19 cellular contexts compared by ENCODE assay signal in the genomic region with DNA sequence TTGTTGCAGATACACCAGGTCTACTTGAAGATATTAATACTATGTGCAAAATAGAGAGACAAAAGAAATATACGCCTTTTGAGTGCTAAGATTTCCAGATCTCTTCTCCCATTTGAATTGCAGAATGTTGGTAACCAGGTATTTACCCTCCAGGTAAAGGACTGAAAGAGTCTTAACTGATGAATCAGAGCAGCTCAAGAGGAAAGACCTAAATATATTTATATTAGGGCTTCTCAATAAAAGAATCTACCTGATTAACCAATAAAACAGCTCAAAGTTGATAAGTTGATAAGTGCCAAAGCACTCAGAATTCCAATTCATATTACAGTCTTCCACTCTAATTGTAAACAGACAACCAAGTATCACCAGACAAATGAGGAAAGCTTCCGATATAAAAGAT. TPM values are rescaled to one million over a fixed set of nuclear protein-coding genes. Genes with fewer than 3 reads are reported as not detected.
DNase-seq lines count a peak whose midpoint lies in the region; ATAC-seq and TF ChIP-seq lines count a peak whose summit lies in the region.
"Had no signal": no experiment of that assay in that cellular context is flagged by ENCODE, and none has a peak within 500 bp of the region (broad histone marks: within the 10 kb centered on the region; RNA-seq: fewer than 3 reads in every experiment).

No MANE protein-coding gene starts in this region.

- in situ Hi-C loops in mammary epithelial cell (cut with MboI; ENCODE audit: low sequenced_read_pairs in 2 of 2): no loop called here
- in situ Hi-C loops in KBM-7 (cut with MboI; ENCODE audit: low pct_unique_long_range_greater_than_20kb, low sequenced_read_pairs): no loop called here

- peak; percentile 32 for DNase-seq in mammary epithelial cell
- DNase-seq in MCF 10A (ENCODE audit: unreplicated experiment): no peak
- no peak for DNase-seq in RWPE2 (ENCODE audit: low spot score)
- DNase-seq in mesendoderm: peak; percentile 18
- DNase-seq in SIG-M5 treated with dmso at 0.1 percent for 504 hours (lab: John Stamatoyannopoulos, UW; ENCODE audit: unreplicated experiment): no peak
- DNase-seq in KBM-7: no peak
- DNase-seq: Caco-2; CD4-positive, CD25-positive, alpha-beta regulatory T cell; CD8-positive, alpha-beta T cell; DMS153; DND-41; HFFc6 had no signal

- no peaks in the 10 kb centered on the region for H3K4me1 Mint-ChIP-seq in MCF 10A (ENCODE audit: insufficient read depth, unreplicated experiment)

- ATAC-seq in RWPE2 (ENCODE audit: low read depth) (0 out of 3 replicates have a peak, but pooled peaks have one; percentile 40), GM19397 (IDR thresholded peaks at IDR 0.05; ENCODE audit: unreplicated experiment) (no peak)
- ATAC-seq: CD8-positive, alpha-beta T cell; GM23338 had no signal

- POLR2A ChIA-PET in MCF 10A (lab: Yijun Ruan, JAX): no interaction called here

- CTCF ChIA-PET in mammary epithelial cell (lab: Charles Lee; ENCODE audit: low non-redundant PET): no interaction called here
- CTCF ChIA-PET in MCF 10A (lab: Yijun Ruan, JAX): no interaction called here

- H3K27ac ChIP-seq in mammary epithelial cell (ENCODE audit: insufficient read depth, low read depth, low read length): no peak overlapping the region
- H3K27ac ChIP-seq in RWPE2 (ENCODE audit: poor library complexity, severe bottlenecking): no peak overlapping the region
- H3K27ac ChIP-seq in mesendoderm (ENCODE audit: low read depth, low read length): no peak overlapping the region
- H3K27ac ChIP-seq: 22Rv1, BLaER1, C4-2B had no signal

- H3K9me3 Mint-ChIP-seq in MCF 10A (ENCODE audit: unreplicated experiment): no peaks in the 10 kb centered on the region
- H3K9me3 Mint-ChIP-seq: CD4-positive, CD25-positive, alpha-beta regulatory T cell; CD8-positive, alpha-beta T cell; GM23338; HFFc6 had no signal

- no peak overlapping the region for H2BK5ac ChIP-seq in mesendoderm (ENCODE audit: low read length)

- H3K27ac Mint-ChIP-seq in MCF 10A (ENCODE audit: low read depth, unreplicated experiment): no peak overlapping the region
- H3K27ac Mint-ChIP-seq: B cell; CD4-positive, CD25-positive, alpha-beta regulatory T cell; CD8-positive, alpha-beta T cell; GM23338; HFFc6 had no signal

- H3K4me3 ChIP-seq in mammary epithelial cell (replicated peaks in 1 of 3; ENCODE audit: insufficient read depth in 1 of 3, low read depth in 2 of 3, low read length in 3 of 3): no peak overlapping the region
- H3K4me3 ChIP-seq in RWPE2 (ENCODE audit: severe bottlenecking): no peak overlapping the region
- no peak overlapping the region for H3K4me3 ChIP-seq in mesendoderm (ENCODE audit: low read length)
- H3K4me3 ChIP-seq: BLaER1, GM23338, HAP-1 had no signal

- no peaks in the 10 kb centered on the region for H3K79me2 ChIP-seq in mammary epithelial cell (ENCODE audit: insufficient read depth, low read length)
- H3K79me2 ChIP-seq in mesendoderm (ENCODE audit: control insufficient read depth, insufficient read depth, low read length): no peaks in the 10 kb centered on the region

- peak overlapping the region; percentile 8 for H3K4me2 ChIP-seq in mammary epithelial cell (ENCODE audit: insufficient read depth, low read depth, low read length)
- no peak overlapping the region for H3K4me2 ChIP-seq in mesendoderm (ENCODE audit: low read length)
- H3K4me2 ChIP-seq: BLaER1, GM23338 had no signal

- 66% methylated on average over 2 of the region's 2 CpGs for WGBS in mammary epithelial cell (ENCODE audit: low coverage, missing lambda C conversion rate)
- no CpG with 5 or more reads among the region's 2 CpGs for WGBS in mesendoderm (ENCODE audit: extremely low coverage, insufficient coverage, low lambda C conversion rate)

- H4K8ac ChIP-seq in mesendoderm (ENCODE audit: low read depth, low read length): no peak overlapping the region

- H2AFZ ChIP-seq in mammary epithelial cell (ENCODE audit: low read depth, low read length): no peak overlapping the region
- H2AFZ ChIP-seq: GM23338 had no signal

- H3K4me1 ChIP-seq in mammary epithelial cell (ENCODE audit: insufficient read depth, low read length): peaks cover 4% of the 10 kb centered on the region
- peaks cover 9% of the 10 kb centered on the region for H3K4me1 ChIP-seq in RWPE2 (ENCODE audit: insufficient read depth, poor library complexity, severe bottlenecking)
- no peaks in the 10 kb centered on the region for H3K4me1 ChIP-seq in mesendoderm (ENCODE audit: control insufficient read depth, low read depth, low read length)
- H3K4me1 ChIP-seq: BLaER1, Caco-2, HAP-1 had no signal

- H3K56ac ChIP-seq in mesendoderm (ENCODE audit: low read length): no peak overlapping the region

- H3K36me3 ChIP-seq in mammary epithelial cell (ENCODE audit: insufficient read depth, low read length) (no peaks in the 10 kb centered on the region), RWPE2 (ENCODE audit: low read depth) (no peaks in the 10 kb centered on the region), mesendoderm (ENCODE audit: control insufficient read depth, insufficient read depth, low read length) (no peaks in the 10 kb centered on the region)
- H3K36me3 ChIP-seq: BLaER1, HAP-1 had no signal

- no peaks in the 10 kb centered on the region for H3K36me3 Mint-ChIP-seq in MCF 10A (ENCODE audit: insufficient read depth, unreplicated experiment)
- H3K36me3 Mint-ChIP-seq: CD4-positive, CD25-positive, alpha-beta regulatory T cell; CD8-positive, alpha-beta T cell had no signal

- no peak overlapping the region for H4K5ac ChIP-seq in mesendoderm (ENCODE audit: low read length)

- H3K4ac ChIP-seq in mesendoderm (ENCODE audit: low read depth, low read length): no peak overlapping the region

- H2BK15ac ChIP-seq in mesendoderm (replicated peaks; ENCODE audit: low read depth): no peak overlapping the region

- intact Hi-C loops in mammary epithelial cell (cut with micrococcal nuclease) (no loop called here), MCF 10A (cut with micrococcal nuclease) (no loop called here)

- H2AK5ac ChIP-seq in mesendoderm (ENCODE audit: low read length): no peak overlapping the region

- H4K20me1 ChIP-seq in mammary epithelial cell (ENCODE audit: insufficient read depth, low read length): no peaks in the 10 kb centered on the region
- H4K20me1 ChIP-seq: BLaER1 had no signal

- H3K27me3 ChIP-seq in mammary epithelial cell (ENCODE audit: insufficient read depth, low read length) (peaks cover 2% of the 10 kb centered on the region), RWPE2 (ENCODE audit: insufficient read depth, poor library complexity, severe bottlenecking) (peaks cover 2% of the 10 kb centered on the region), mesendoderm (ENCODE audit: insufficient read depth, low read length, poor library complexity) (no peaks in the 10 kb centered on the region)
- H3K27me3 ChIP-seq: BLaER1 had no signal

- no peak overlapping the region for H3K23ac ChIP-seq in mesendoderm (ENCODE audit: low read length)

- H3K18ac ChIP-seq in mesendoderm (ENCODE audit: low read length): no peak overlapping the region

- TF ChIP-seq CTCF in mammary epithelial cell (conservative IDR thresholded peaks at IDR 0.05 in 1 of 2, IDR thresholded peaks at IDR 0.05 in 1 of 2; ENCODE audit: extremely low read depth in 1 of 2, insufficient read depth in 1 of 2, low read depth in 1 of 2, low read length in 2 of 2) (no peak), MCF 10A (IDR thresholded peaks at IDR 0.05; ENCODE audit: unreplicated experiment) (no peak), RWPE2 (IDR thresholded peaks at IDR 0.05; ENCODE audit: poor library complexity, severe bottlenecking) (no peak)

- H3K9ac ChIP-seq in mammary epithelial cell (ENCODE audit: insufficient read depth, low read length) (no peak overlapping the region), mesendoderm (ENCODE audit: low read length) (no peak overlapping the region)
- H3K9ac ChIP-seq: BLaER1 had no signal

- BruUV-seq in mammary epithelial cell (replicated peaks; lab: Mats Ljungman, UMichigan) (no TSS peak), MCF 10A (replicated peaks; lab: Mats Ljungman, UMichigan) (no TSS peak)

- H3K79me1 ChIP-seq in mesendoderm (ENCODE audit: low read length): no peaks in the 10 kb centered on the region

- dilution Hi-C loops in mammary epithelial cell (cut with HindIII; ENCODE audit: low sequenced_read_pairs): no loop called here

- H3K9me3 ChIP-seq in mammary epithelial cell (replicated peaks; ENCODE audit: insufficient read depth, low read length) (no peaks in the 10 kb centered on the region), RWPE2 (ENCODE audit: severe bottlenecking) (no peaks in the 10 kb centered on the region)
- H3K9me3 ChIP-seq: BLaER1, Caco-2, HAP-1 had no signal

- H3K27me3 Mint-ChIP-seq in MCF 10A (ENCODE audit: insufficient read depth, unreplicated experiment): peaks cover 32% of the 10 kb centered on the region

- no peak overlapping the region for H2BK120ac ChIP-seq in mesendoderm (ENCODE audit: low read depth, low read length)

- H3K4me3 Mint-ChIP-seq in MCF 10A (ENCODE audit: unreplicated experiment): no peak overlapping the region
- H3K4me3 Mint-ChIP-seq: B cell; CD4-positive, CD25-positive, alpha-beta regulatory T cell; CD8-positive, alpha-beta T cell; GM23338; HFFc6 had no signal

RNA-seq across cellular contexts. Expression of a gene that starts 59.2 kb away (rescaled TPM):
- total RNA-seq in mammary epithelial cell (10 to 100 TPM; 14.1 to 16.8 TPM), MCF 10A (2022) (10.0 and 12.0 TPM in 2 replicates)
- polyA plus RNA-seq in mammary epithelial cell: 4.8 TPM
- 4.1 TPM for polyA minus RNA-seq in mammary epithelial cell
- 3.8 TPM for polyA plus RNA-seq in mesendoderm (2013, experiment 1 of 2)
- 3.7 TPM for polyA plus RNA-seq in mesendoderm (2013, experiment 2 of 2)

Comparison
In these comparisons a context has a peak if more than half of its experiments do, and no peak if none do; other contexts are left out.
1. DNase-seq: peak in mammary epithelial cell (single experiment) and mesendoderm (single experiment); none in MCF 10A (single experiment), RWPE2 (single experiment), SIG-M5 treated with dmso at 0.1 percent for 504 hours (single experiment) and KBM-7 (single experiment).